ENCODE assay signal across 8 cellular contexts in the genomic region with DNA sequence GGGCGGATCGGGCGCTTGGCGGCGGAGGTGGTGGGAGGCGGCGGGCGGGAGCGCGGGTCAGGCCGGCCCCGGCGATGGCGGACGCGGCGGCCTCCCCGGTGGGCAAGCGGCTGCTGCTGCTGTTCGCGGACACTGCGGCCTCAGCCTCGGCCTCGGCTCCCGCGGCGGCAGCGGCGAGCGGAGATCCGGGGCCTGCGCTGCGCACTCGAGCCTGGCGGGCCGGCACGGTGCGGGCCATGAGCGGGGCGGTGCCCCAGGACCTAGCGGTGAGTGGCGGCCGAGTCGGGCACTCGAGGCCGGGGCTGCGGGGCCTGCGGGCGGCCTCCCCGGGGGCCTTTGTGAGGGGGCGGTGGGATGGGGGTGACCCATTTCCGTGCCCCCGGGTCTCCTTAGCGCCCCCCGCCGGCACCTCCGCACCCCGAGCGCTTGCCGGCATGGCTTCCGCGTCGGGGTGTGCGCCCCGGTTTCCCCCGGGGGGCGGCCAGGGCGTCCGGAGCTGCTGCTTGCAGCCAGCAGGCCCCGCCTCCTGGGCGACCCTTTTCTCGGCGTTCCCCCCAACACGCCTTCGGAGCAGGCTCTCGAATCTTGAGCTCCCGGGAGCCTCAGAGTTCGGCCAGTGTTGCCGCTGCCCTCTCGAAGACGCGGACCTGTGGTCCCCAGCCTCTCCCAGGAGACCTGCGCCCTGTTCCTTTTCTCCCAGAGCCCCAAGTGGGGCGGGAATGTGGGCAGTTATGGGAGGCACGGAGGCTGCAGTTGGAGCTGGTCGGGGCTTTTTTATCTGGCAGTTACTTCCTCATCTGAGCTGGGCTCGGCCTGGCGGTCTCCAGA. TPM values are rescaled to one million over a fixed set of nuclear protein-coding genes. Genes with fewer than 3 reads are reported as not detected.
DNase-seq lines count a peak whose midpoint lies in the region; ATAC-seq and TF ChIP-seq lines count a peak whose summit lies in the region.

No MANE protein-coding gene starts in this region.

- peak overlapping the region; percentile 95 to 98 (median 96) for H3K27ac Mint-ChIP-seq in IgD-negative memory B cell

- H3K27me3 Mint-ChIP-seq in IgD-negative memory B cell = no peaks in the 10 kb centered on the region

- H3K27ac ChIP-seq in iPS-18a (ENCODE audit: low read length) = peak overlapping the region; percentile 58
- peak overlapping the region; percentile 93 to 99 (median 97) for H3K27ac ChIP-seq in skin epidermis

- H3K36me3 ChIP-seq in iPS-18a (ENCODE audit: control insufficient read depth, low read depth, low read length) = peaks cover 15% of the 10 kb centered on the region

- peak; percentile 33 for TF ChIP-seq CTCF in astrocyte of the spinal cord (IDR thresholded peaks at IDR 0.05; ENCODE audit: low read depth, low read length)

- H3K4me1 ChIP-seq in iPS-18a (ENCODE audit: control insufficient read depth, low read depth, low read length) = peaks cover 19% of the 10 kb centered on the region

- peak overlapping the region; percentile 89 for H3K9ac ChIP-seq in iPS-18a (ENCODE audit: low read length)

- H3K27me3 ChIP-seq in iPS-18a (ENCODE audit: control insufficient read depth, insufficient read depth, low read length) = no peaks in the 10 kb centered on the region

- peak overlapping the region; percentile 91 for H3K4me3 ChIP-seq in astrocyte of the spinal cord (ENCODE audit: low read depth, low read length)
- H3K4me3 ChIP-seq in iPS-18a (ENCODE audit: low read length) = peak overlapping the region; percentile 97
- peak overlapping the region; percentile 86 to 94 (median 89) for H3K4me3 ChIP-seq in skin epidermis

- peaks cover 33 to 42% (median 36%) of the 10 kb centered on the region in 3 donors for H3K4me1 Mint-ChIP-seq in IgD-negative memory B cell

- peak overlapping the region; percentile 91 to 99 (median 98) for H3K4me3 Mint-ChIP-seq in IgD-negative memory B cell

- in situ Hi-C loops in astrocyte of the spinal cord (cut with HindIII; ENCODE audit: low sequenced_read_pairs) = no loop called here

- no peaks in the 10 kb centered on the region for H3K9me3 ChIP-seq in iPS-18a (ENCODE audit: control insufficient read depth, low read depth, low read length)

- peak; percentile 36 for ATAC-seq in GM21526 (IDR thresholded peaks at IDR 0.05; ENCODE audit: low FRiP score, unreplicated experiment)
- ATAC-seq in GM18858 (IDR thresholded peaks at IDR 0.05; ENCODE audit: unreplicated experiment) = no peak

- peak; percentile 70 for DNase-seq in EL
- DNase-seq in T1000 (lab: John Stamatoyannopoulos, UW) = peak; percentile 69
- peak; percentile 56 for DNase-seq in astrocyte of the spinal cord (ENCODE audit: low read depth, low spot score)

- no peaks in the 10 kb centered on the region for H3K36me3 Mint-ChIP-seq in IgD-negative memory B cell

- H3K9me3 Mint-ChIP-seq in IgD-negative memory B cell = peaks cover 0 to 5% (median 2%) of the 10 kb centered on the region in 3 donors

RNA-seq across cellular contexts. Expression of gene KDM3B, which starts 0.5 kb away (rescaled TPM):
- 18.1 TPM for polyA plus RNA-seq in IgD-negative memory B cell

RNA-seq across cellular contexts. Expression of gene FAM53C, which starts 14.9 kb away (rescaled TPM):
- polyA plus RNA-seq in IgD-negative memory B cell = 20.4 TPM

RNA-seq across cellular contexts. Expression of gene CDC25C, which starts 21.3 kb away (rescaled TPM):
- polyA plus RNA-seq in IgD-negative memory B cell = not detected
